In genomic region chr4:177483271-177483670, GRCh38 we compare ENCODE assay signal across 26 cellular contexts. TPM values are rescaled to one million over a fixed set of nuclear protein-coding genes. Genes with fewer than 3 reads are reported as not detected.
A peak's percentile ranks its signal among the peaks of the same experiment; 100 is the strongest.
DNase-seq lines count a peak whose midpoint lies in the region; ATAC-seq, FAIRE-seq and TF ChIP-seq lines count a peak whose summit lies in the region.
"Had no signal": no experiment of that assay in that cellular context is flagged by ENCODE, and none has a peak within 500 bp of the region (broad histone marks: within the 10 kb centered on the region; RNA-seq: fewer than 3 reads in every experiment).

No MANE protein-coding gene starts in this region.

- H3K27ac ChIP-seq in keratinocyte (ENCODE audit: control insufficient read depth, insufficient read depth, low read length), result no peak overlapping the region
- H3K27ac ChIP-seq in MM.1S (ENCODE audit: low read length), result no peak overlapping the region
- H3K27ac ChIP-seq: heart left ventricle, testis, VCaP had no signal

- dilution Hi-C loops in keratinocyte (cut with MboI; ENCODE audit: extremely low pct_ligation_motif_present, low sequenced_read_pairs), result no loop called here

- no peaks in the 10 kb centered on the region for H3K36me3 ChIP-seq in keratinocyte (ENCODE audit: control insufficient read depth in 2 of 2, extremely low read depth in 1 of 2, insufficient read depth in 2 of 2, low read length in 2 of 2)
- H3K36me3 ChIP-seq in MM.1S (replicated peaks; ENCODE audit: insufficient read depth, low read length), result no peaks in the 10 kb centered on the region
- H3K36me3 ChIP-seq: heart left ventricle had no signal

- H3K4me3 ChIP-seq in cardiac fibroblast (replicated peaks in 1 of 2; ENCODE audit: low read depth in 2 of 2, low read length in 2 of 2), result no peak overlapping the region
- H3K4me3 ChIP-seq in keratinocyte (ENCODE audit: control insufficient read depth in 2 of 3, extremely low read depth in 1 of 3, insufficient read depth in 2 of 3, low read depth in 1 of 3, low read length in 3 of 3), result no peak overlapping the region
- H3K4me3 ChIP-seq in MM.1S (ENCODE audit: low read length), result no peak overlapping the region
- H3K4me3 ChIP-seq: heart left ventricle, testis had no signal

- H3K4me2 ChIP-seq in keratinocyte (ENCODE audit: control insufficient read depth, extremely low read depth, insufficient read depth, low read depth, low read length) (no peak overlapping the region), MM.1S (ENCODE audit: low read depth, low read length) (no peak overlapping the region)

- DNase-seq in GF-D8 (lab: John Stamatoyannopoulos, UW), result peak; percentile 23
- peak; percentile 8 for DNase-seq in M059J (ENCODE audit: low read depth)
- DNase-seq in cardiac fibroblast (ENCODE audit: low read depth in 2 of 2), result peak; percentile 33 to 62
- no peak for DNase-seq in keratinocyte (ENCODE audit: low read depth, low spot score)
- DNase-seq in stimulated activated CD4-positive, alpha-beta T cell treated with anti-CD3 and anti-CD28 coated beads, Interleukin-4, amount 100 ng/mL, for 4 hours, result no peak
- no peak for DNase-seq in MM.1S
- DNase-seq in AG20443 (ENCODE audit: low spot score), result no peak
- DNase-seq: activated CD4-positive, alpha-beta T cell treated with anti-CD3 and anti-CD28 coated beads, Interleukin-2, amount 10 ng/mL, durations not matched to agents 24 days and 14 days; activated naive CD4-positive, alpha-beta T cell treated with anti-CD3 and anti-CD28 coated beads for 36 hours; amygdala; Calu3; DMS79 treated with DMSO at 0.1 percent for 48 hours; heart left ventricle; KG1; left cardiac atrium; NCI-H146; nephron progenitor cell; PC-3; SHP77 treated with DMSO at 0.1 percent for 48 hours; stimulated activated CD4-positive, alpha-beta T cell treated with anti-CD3 and anti-CD28 coated beads, Interleukin-15, amount 100 ng/mL, for 24 hours; stimulated activated naive CD4-positive, alpha-beta T cell treated with Interleukin-2 at 50 U/mL for 16 hours; testis had no signal

- no peak for ATAC-seq in GM21381 (IDR thresholded peaks at IDR 0.05; ENCODE audit: unreplicated experiment)
- ATAC-seq: HCT116, heart left ventricle, left cardiac atrium, PC-3 had no signal

- H3K79me2 ChIP-seq in keratinocyte (ENCODE audit: control insufficient read depth, insufficient read depth, low read length) (no peaks in the 10 kb centered on the region), MM.1S (ENCODE audit: low read length) (no peaks in the 10 kb centered on the region)

- TF ChIP-seq CTCF in cardiac fibroblast (IDR thresholded peaks at IDR 0.05; ENCODE audit: low read depth, low read length) (no peak), keratinocyte (optimal IDR thresholded peaks at IDR 0.05 in 1 of 3, IDR thresholded peaks at IDR 0.05 in 1 of 3, conservative IDR thresholded peaks at IDR 0.05 in 1 of 3; ENCODE audit: extremely low read depth in 1 of 3, insufficient read depth in 2 of 3, low read length in 3 of 3) (no peak), MM.1S (IDR thresholded peaks at IDR 0.05; ENCODE audit: low read length) (no peak)

- H3K9me3 ChIP-seq in keratinocyte (ENCODE audit: control insufficient read depth, low read depth, low read length) (no peaks in the 10 kb centered on the region), MM.1S (replicated peaks; ENCODE audit: insufficient read depth, low read length) (no peaks in the 10 kb centered on the region)
- H3K9me3 ChIP-seq: heart left ventricle, testis had no signal

- H3K9me2 ChIP-seq in MM.1S (replicated peaks; ENCODE audit: insufficient read depth, low read length), result no peaks in the 10 kb centered on the region

- H2AFZ ChIP-seq in keratinocyte (ENCODE audit: control insufficient read depth, low read length) (peak overlapping the region; percentile 4), MM.1S (ENCODE audit: low read length) (no peak overlapping the region)

- peak; percentile 13 for FAIRE-seq in keratinocyte (lab: Jason Lieb, UNC)
- FAIRE-seq: endometrium had no signal

- H3K27me3 ChIP-seq in keratinocyte (ENCODE audit: control insufficient read depth, extremely low read depth, insufficient read depth, low read length) (no peaks in the 10 kb centered on the region), MM.1S (replicated peaks; ENCODE audit: insufficient read depth, low read length) (no peaks in the 10 kb centered on the region)
- H3K27me3 ChIP-seq: heart left ventricle, testis had no signal

- no peaks in the 10 kb centered on the region for H4K20me1 ChIP-seq in keratinocyte (ENCODE audit: control insufficient read depth, extremely low read depth, insufficient read depth, low read length)
- no peaks in the 10 kb centered on the region for H4K20me1 ChIP-seq in MM.1S (ENCODE audit: insufficient read depth, low read length)

- H3K9ac ChIP-seq in keratinocyte (ENCODE audit: control insufficient read depth, extremely low read depth, insufficient read depth, low read length) (no peak overlapping the region), MM.1S (ENCODE audit: low read length) (no peak overlapping the region)

- H3K9me1 ChIP-seq in keratinocyte (ENCODE audit: control insufficient read depth, extremely low read depth, insufficient read depth, low read length), result no peaks in the 10 kb centered on the region

- H3F3A ChIP-seq in MM.1S (ENCODE audit: insufficient read depth, low read length), result no peaks in the 10 kb centered on the region

- H3K4me1 ChIP-seq in keratinocyte (ENCODE audit: control insufficient read depth, extremely low read depth, insufficient read depth, low read length) (peaks cover 36% of the 10 kb centered on the region), MM.1S (ENCODE audit: low read length) (no peaks in the 10 kb centered on the region)
- H3K4me1 ChIP-seq: testis had no signal

RNA-seq across cellular contexts. Expression of gene AGA, which starts 41.0 kb away (rescaled TPM):
- total RNA-seq in M059J (2014; rRNA removed; shearing (Covaris generic)), result 25.3 and 38.6 TPM in 2 replicates
- 12.0 to 18.0 TPM (median 16.7 TPM) in 3 replicates for polyA plus RNA-seq in keratinocyte
- polyA plus RNA-seq in keratinocyte (2011; ENCODE audit: low read depth), result 33.0 TPM
- polyA plus RNA-seq in keratinocyte (2011; cell fraction: cytosol; rRNA removed), result 10.0 and 13.6 TPM in 2 replicates
- 20.5 and 31.5 TPM in 2 replicates for polyA plus RNA-seq in keratinocyte (2011; cell fraction: nucleus; rRNA removed)
- 14.3 and 19.5 TPM in 2 replicates for polyA plus RNA-seq in keratinocyte (2012; ENCODE audit: low replicate concordance)
- 6.4 to 14.7 TPM (median 10.0 TPM) in 3 replicates for polyA minus RNA-seq in keratinocyte
- 21.5 TPM for polyA minus RNA-seq in keratinocyte (2011; cell fraction: cytosol; rRNA and poly(A)+ RNA removed)
- 17.7 and 19.0 TPM in 2 replicates for polyA minus RNA-seq in keratinocyte (2011; cell fraction: nucleus; rRNA and poly(A)+ RNA removed)

Comparison
In these comparisons a context has a peak if more than half of its experiments do, and no peak if none do; other contexts are left out.
1. DNase-seq: peak in GF-D8 (single experiment), M059J (single experiment) and cardiac fibroblast (2 of 2); none in keratinocyte (single experiment), stimulated activated CD4-positive, alpha-beta T cell treated with anti-CD3 and anti-CD28 coated beads, Interleukin-4, amount 100 ng/mL, for 4 hours (0 of 2), MM.1S (single experiment) and AG20443 (single experiment).